In the genomic region with DNA sequence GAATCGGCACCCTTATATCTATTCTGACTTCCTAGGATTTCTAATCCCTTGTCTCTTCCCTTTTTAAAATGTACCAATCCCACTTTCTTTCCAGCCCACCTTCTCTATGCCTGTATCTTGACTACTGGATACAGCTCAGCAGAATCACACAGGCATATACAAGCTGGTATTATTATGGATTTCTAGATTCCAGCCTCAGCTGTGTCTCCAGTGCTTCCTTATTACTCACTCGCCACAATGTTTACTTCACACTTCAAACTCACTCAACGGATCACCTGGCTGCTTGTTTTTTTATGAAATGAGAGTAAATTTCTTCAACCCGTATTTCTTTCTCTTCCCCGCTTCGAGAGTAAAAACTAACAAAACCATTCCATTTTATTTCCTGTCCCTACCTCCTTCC, we compare ENCODE assay signal across 1 cellular context.
TF ChIP-seq lines count a peak whose summit lies in the region.

No MANE protein-coding gene starts in this region.

TF ChIP-seq in HepG2, 621 proteins besides CTCF, POLR2A, EP300 and RAD21:
- TF ChIP-seq, protein P1, sequence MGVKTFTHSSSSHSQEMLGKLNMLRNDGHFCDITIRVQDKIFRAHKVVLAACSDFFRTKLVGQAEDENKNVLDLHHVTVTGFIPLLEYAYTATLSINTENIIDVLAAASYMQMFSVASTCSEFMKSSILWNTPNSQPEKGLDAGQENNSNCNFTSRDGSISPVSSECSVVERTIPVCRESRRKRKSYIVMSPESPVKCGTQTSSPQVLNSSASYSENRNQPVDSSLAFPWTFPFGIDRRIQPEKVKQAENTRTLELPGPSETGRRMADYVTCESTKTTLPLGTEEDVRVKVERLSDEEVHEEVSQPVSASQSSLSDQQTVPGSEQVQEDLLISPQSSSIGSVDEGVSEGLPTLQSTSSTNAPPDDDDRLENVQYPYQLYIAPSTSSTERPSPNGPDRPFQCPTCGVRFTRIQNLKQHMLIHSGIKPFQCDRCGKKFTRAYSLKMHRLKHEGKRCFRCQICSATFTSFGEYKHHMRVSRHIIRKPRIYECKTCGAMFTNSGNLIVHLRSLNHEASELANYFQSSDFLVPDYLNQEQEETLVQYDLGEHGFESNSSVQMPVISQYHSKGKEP (CRISPR knock-in tag; IDR thresholded peaks at IDR 0.05): no peak
